Comparison of ENCODE assay signal across 22 cellular contexts in the genomic region with DNA sequence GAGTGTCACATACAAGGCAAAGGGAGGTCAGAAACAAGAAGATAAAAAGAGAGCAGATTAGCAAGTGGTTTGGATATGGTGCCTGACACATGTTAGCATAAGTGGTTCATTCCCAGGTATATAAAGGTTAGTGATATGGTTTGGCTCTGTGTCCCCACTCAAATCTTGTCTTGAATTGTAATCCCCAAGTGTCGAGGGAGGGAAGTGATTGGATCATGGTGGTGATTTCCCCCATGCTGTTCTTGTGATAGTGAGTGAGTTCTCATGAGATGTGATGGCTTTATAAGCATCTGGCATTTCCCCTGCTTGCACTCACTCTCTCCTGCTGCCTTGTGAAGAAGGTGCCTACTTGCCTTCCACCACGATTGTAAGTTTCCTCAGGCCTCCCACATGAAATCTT. TPM values are rescaled to one million over a fixed set of nuclear protein-coding genes. Genes with fewer than 3 reads are reported as not detected.
DNase-seq lines count a peak whose midpoint lies in the region; ATAC-seq, FAIRE-seq and TF ChIP-seq lines count a peak whose summit lies in the region.
"Had no signal": no experiment of that assay in that cellular context is flagged by ENCODE, and none has a peak within 500 bp of the region (broad histone marks: within the 10 kb centered on the region; RNA-seq: fewer than 3 reads in every experiment).

No MANE protein-coding gene starts in this region.

- no peak for FAIRE-seq in astrocyte (lab: Jason Lieb, UNC)
- FAIRE-seq: GM12878 had no signal

- peak overlapping the region; percentile 48 for H3K9ac ChIP-seq in astrocyte (ENCODE audit: low read length)

- H3K4me1 ChIP-seq in astrocyte (ENCODE audit: insufficient read depth, low read length) = peaks cover 25% of the 10 kb centered on the region
- peaks cover 11 to 47% (median 33%) of the 10 kb centered on the region in 9 donors for H3K4me1 ChIP-seq in heart right ventricle
- peaks cover 27% of the 10 kb centered on the region for H3K4me1 ChIP-seq in hepatocyte (ENCODE audit: insufficient read depth)
- H3K4me1 ChIP-seq in stomach = peaks cover 9 to 45% (median 30%) of the 10 kb centered on the region in 4 donors

- no peak overlapping the region for H3K4me3 Mint-ChIP-seq in astrocyte (ENCODE audit: unreplicated experiment)
- H3K4me3 Mint-ChIP-seq: CD4-positive, alpha-beta memory T cell; IgD-negative memory B cell had no signal

- TF ChIP-seq CTCF in astrocyte (IDR thresholded peaks at IDR 0.05; ENCODE audit: insufficient read depth, low read depth, low read length) (no peak), heart right ventricle (IDR thresholded peaks at IDR 0.05) (no peak), hepatocyte (IDR thresholded peaks at IDR 0.05; ENCODE audit: poor library complexity) (no peak), stomach (IDR thresholded peaks at IDR 0.05) (no peak)

- peaks cover 23% of the 10 kb centered on the region for H3K4me1 Mint-ChIP-seq in astrocyte (ENCODE audit: low read depth, unreplicated experiment)
- H3K4me1 Mint-ChIP-seq: CD4-positive, alpha-beta memory T cell; IgD-negative memory B cell had no signal

- no peak for TF ChIP-seq EP300 in stomach (IDR thresholded peaks at IDR 0.05)

- H3K9me2 ChIP-seq in hepatocyte (replicated peaks; ENCODE audit: insufficient read depth) = no peaks in the 10 kb centered on the region

- no peaks in the 10 kb centered on the region for H3K36me3 ChIP-seq in astrocyte (ENCODE audit: insufficient read depth, low read length)
- no peaks in the 10 kb centered on the region for H3K36me3 ChIP-seq in heart right ventricle
- no peaks in the 10 kb centered on the region for H3K36me3 ChIP-seq in hepatocyte (replicated peaks; ENCODE audit: insufficient read depth, low read depth)
- H3K36me3 ChIP-seq in stomach = no peaks in the 10 kb centered on the region

- 40 to 43% methylated on average over 2 of the region's 2 CpGs for WGBS in heart right ventricle, 2 donors
- 45% methylated on average over 2 of the region's 2 CpGs for WGBS in hepatocyte (ENCODE audit: low lambda C conversion rate, missing lambda C conversion rate)
- 20 to 50% (median 33%) methylated on average over 2 of the region's 2 CpGs for WGBS in stomach, 5 donors

- intact Hi-C loops in heart right ventricle (cut with DNase I) (loop anchor here in 2 of 10 donors (5.0 to 10.0 kb wide), 2 partner anchors 43 to 46 kb away; no protein-coding TSS in a partner anchor), stomach (cut with DNase I; ENCODE audit: low total_unique reads) (no loop called here)

- H3K4me3 ChIP-seq in astrocyte (ENCODE audit: insufficient read depth, low read depth, low read length) (no peak overlapping the region), heart right ventricle (no peak overlapping the region), hepatocyte (no peak overlapping the region), stomach (no peak overlapping the region)
- H3K4me3 ChIP-seq: GM12878 had no signal

- no peaks in the 10 kb centered on the region for H3K27me3 Mint-ChIP-seq in astrocyte (ENCODE audit: low read depth, unreplicated experiment)

- H3K27ac ChIP-seq in astrocyte (ENCODE audit: low read depth, low read length) = no peak overlapping the region
- H3K27ac ChIP-seq in heart right ventricle = peak overlapping the region in 7 of 10 donors; percentile 28 to 85 (median 79)
- peak overlapping the region; percentile 84 for H3K27ac ChIP-seq in hepatocyte
- H3K27ac ChIP-seq in stomach = peak overlapping the region in 3 of 5 donors; percentile 19 to 74 (median 64)
- H3K27ac ChIP-seq: HL-60 had no signal

- H3K9me3 ChIP-seq in astrocyte (ENCODE audit: insufficient read depth, low read depth, low read length) (no peaks in the 10 kb centered on the region), heart right ventricle (peaks cover 0 to 15% (median 2%) of the 10 kb centered on the region in 11 donors), hepatocyte (ENCODE audit: low read depth) (no peaks in the 10 kb centered on the region), stomach (peaks cover 0 to 4% (median 0%) of the 10 kb centered on the region in 4 donors)

- H2AFZ ChIP-seq in astrocyte (ENCODE audit: low read depth, low read length) (no peak overlapping the region), hepatocyte (no peak overlapping the region)

- no peaks in the 10 kb centered on the region for H4K20me1 ChIP-seq in astrocyte (ENCODE audit: insufficient read depth, low read length)
- no peaks in the 10 kb centered on the region for H4K20me1 ChIP-seq in hepatocyte (ENCODE audit: insufficient read depth, poor library complexity, severe bottlenecking)

- H3K27me3 ChIP-seq in astrocyte (ENCODE audit: insufficient read depth, low read length) (no peaks in the 10 kb centered on the region), heart right ventricle (no peaks in the 10 kb centered on the region), hepatocyte (no peaks in the 10 kb centered on the region), stomach (no peaks in the 10 kb centered on the region)

- no peaks in the 10 kb centered on the region for H3K36me3 Mint-ChIP-seq in astrocyte (ENCODE audit: low read depth, unreplicated experiment)
- H3K36me3 Mint-ChIP-seq: IgD-negative memory B cell had no signal

- H3K4me2 ChIP-seq in astrocyte (ENCODE audit: low read length) (no peak overlapping the region), hepatocyte (no peak overlapping the region)

- DNase-seq in astrocyte (ENCODE audit: low read depth) = no peak
- DNase-seq in heart right ventricle = no peak
- DNase-seq in hepatocyte (ENCODE audit: low spot score) = no peak
- no peak for DNase-seq in stomach
- DNase-seq in left lobe of liver (ENCODE audit: low spot score) = no peak
- DNase-seq in NCI-H1930 (lab: John Stamatoyannopoulos, UW) = no peak
- no peak for DNase-seq in GM19240 (ENCODE audit: insufficient read length, low spot score)
- DNase-seq: CD4-positive, alpha-beta memory T cell; COR-L47; GDM1; NCI-H1092 treated with DMSO at 0.1 percent for 48 hours; NCI-H1436; NCI-H187; NCI-H2107; NCI-H446; NCI-H524 treated with DMSO at 0.1 percent for 48 hours; NCI-H774; PC-3; SHP77 had no signal

- H3K27ac Mint-ChIP-seq in astrocyte (ENCODE audit: unreplicated experiment) = no peak overlapping the region
- H3K27ac Mint-ChIP-seq: CD4-positive, alpha-beta memory T cell; IgD-negative memory B cell had no signal

- H3K79me2 ChIP-seq in astrocyte (ENCODE audit: insufficient read depth, low read length) (no peaks in the 10 kb centered on the region), hepatocyte (no peaks in the 10 kb centered on the region)

- peak in 1 of 8 donors; percentile 29 for ATAC-seq in heart right ventricle
- no peak for ATAC-seq in left lobe of liver
- ATAC-seq: GM12878, PC-3 had no signal

- peaks cover 10% of the 10 kb centered on the region for H3K9me3 Mint-ChIP-seq in astrocyte (ENCODE audit: unreplicated experiment)

- no peak for TF ChIP-seq POLR2A in stomach (IDR thresholded peaks at IDR 0.05)

RNA-seq across cellular contexts. Expression of gene DKK3, which starts 12.1 kb away (rescaled TPM):
- total RNA-seq in astrocyte (307 and 328 TPM in 2 replicates), heart right ventricle (1,000 to 10,000 TPM in 1 of 10 donors, 100 to 1,000 TPM in 9; 314 to 1,034 (median 652) TPM), hepatocyte (66.6 and 71.3 TPM in 2 replicates), stomach (10 to 100 TPM; 35.0 to 63.8 (median 54.7) TPM), left lobe of liver (5.5 TPM)
- polyA plus RNA-seq in heart right ventricle (100 to 1,000 TPM; 113 to 254 TPM), hepatocyte (64.3 and 66.0 TPM in 2 replicates), stomach (10 to 100 TPM; 21.8 to 36.7 (median 29.6) TPM)
- polyA plus RNA-seq: IgD-negative memory B cell had no signal
